ENCODE assay signal across 13 cellular contexts in the genomic region with DNA sequence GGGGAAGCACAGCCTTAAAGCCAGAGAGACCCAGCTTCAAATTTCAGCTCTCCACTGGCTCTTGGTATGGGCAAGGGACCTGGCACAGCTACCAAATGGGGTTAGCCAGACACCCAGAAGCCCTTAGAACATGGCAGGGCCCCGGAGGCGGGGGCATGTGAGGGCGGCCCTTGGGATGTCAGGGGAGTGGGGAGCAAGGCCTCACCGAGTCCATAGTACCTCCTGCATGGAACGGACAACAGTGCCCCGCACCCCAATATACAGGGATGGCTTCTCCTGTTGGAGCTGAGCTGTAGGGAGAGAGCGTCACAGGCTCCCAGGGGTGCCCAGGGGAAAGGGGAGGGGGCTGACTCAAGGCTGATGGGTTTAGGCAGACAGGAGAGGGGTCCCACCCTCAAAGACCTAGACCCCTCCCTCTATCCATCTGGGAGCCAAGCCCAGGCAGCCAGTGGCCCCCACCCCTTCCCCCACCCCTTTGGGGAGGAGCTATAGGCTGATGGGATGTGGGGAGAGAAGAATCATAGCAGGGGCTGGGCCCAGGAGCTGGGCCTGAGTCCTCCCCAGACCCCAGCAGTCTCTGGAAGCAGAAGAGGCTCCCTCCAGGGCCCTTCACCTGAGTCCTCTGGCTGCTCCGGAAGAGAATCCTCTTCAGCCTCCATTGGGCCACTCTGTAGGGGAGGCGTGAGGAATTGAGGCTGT. TPM values are rescaled to one million over a fixed set of nuclear protein-coding genes. Genes with fewer than 3 reads are reported as not detected.
DNase-seq lines count a peak whose midpoint lies in the region; ATAC-seq and TF ChIP-seq lines count a peak whose summit lies in the region.
"Had no signal": no experiment of that assay in that cellular context is flagged by ENCODE, and none has a peak within 500 bp of the region (broad histone marks: within the 10 kb centered on the region; RNA-seq: fewer than 3 reads in every experiment).

No MANE protein-coding gene starts in this region.

- H3K27ac Mint-ChIP-seq in WTC11: no peak overlapping the region
- H3K27ac Mint-ChIP-seq: T-cell had no signal

- H3K36me3 Mint-ChIP-seq in WTC11: no peaks in the 10 kb centered on the region
- H3K36me3 Mint-ChIP-seq: T-cell had no signal

- in situ Hi-C loops in transverse colon (cut with MboI; ENCODE audit: low pct_ligation_motif_present in 1 of 4, low pct_unique_long_range_greater_than_20kb in 1 of 4, low sequenced_read_pairs in 3 of 4): loop anchor here in 1 of 4 donors (25.0 kb wide), 1 partner anchor 137 kb away; no protein-coding TSS in a partner anchor
- in situ Hi-C loops in KBM-7 (cut with MboI; ENCODE audit: low pct_unique_long_range_greater_than_20kb, low sequenced_read_pairs): no loop called here
- in situ Hi-C loops in GM13976 (cut with MboI; ENCODE audit: low sequenced_read_pairs, unreplicated experiment): loop anchor here (10.0 kb wide), 1 partner anchor 135 kb away; no protein-coding TSS in a partner anchor

- H3K27ac ChIP-seq in transverse colon: no peak overlapping the region
- H3K27ac ChIP-seq: neutrophil had no signal

- TF ChIP-seq CTCF in WTC11 (IDR thresholded peaks at IDR 0.05) (no peak), transverse colon (IDR thresholded peaks at IDR 0.05) (no peak), GM13976 (IDR thresholded peaks at IDR 0.05; ENCODE audit: borderline replicate concordance, control extremely low read depth, extremely low read depth, insufficient read depth, missing control alignments) (no peak)

- no peaks in the 10 kb centered on the region for H3K4me1 ChIP-seq in transverse colon

- POLR2A ChIA-PET in WTC11 (lab: Charles Lee): interaction anchor here (0.7 kb wide), 1 partner anchor 165 kb away, joined by 3 read pairs; no protein-coding TSS in a partner anchor

- intact Hi-C loops in transverse colon (cut with DNase I; ENCODE audit: low total_unique reads): no loop called here

- CTCF ChIA-PET in WTC11 (lab: Charles Lee): interaction anchor here (0.9 to 4.9 kb wide), 7 partner anchors 10 to 165 kb away, joined by 4 to 48 read pairs (median 8); partner anchors contain the start of gene SPOCD1

- no peak for TF ChIP-seq EP300 in transverse colon (IDR thresholded peaks at IDR 0.05; ENCODE audit: low read depth)

- no peak overlapping the region for H3K4me3 Mint-ChIP-seq in WTC11
- H3K4me3 Mint-ChIP-seq: T-cell had no signal

- H3K9me3 ChIP-seq in transverse colon: no peaks in the 10 kb centered on the region
- H3K9me3 ChIP-seq: neutrophil had no signal

- no peak overlapping the region for H3K4me3 ChIP-seq in transverse colon
- H3K4me3 ChIP-seq: lung had no signal

- peaks cover 7% of the 10 kb centered on the region for H3K27me3 ChIP-seq in transverse colon

- 85% methylated on average over 9 of the region's 9 CpGs; no CpG with 5 or more reads in 1 of the 2 donors for WGBS in transverse colon (ENCODE audit: low coverage in 1 of 2), 2 donors

- no peaks in the 10 kb centered on the region for H3K9me3 Mint-ChIP-seq in WTC11
- H3K9me3 Mint-ChIP-seq: T-cell had no signal

- ATAC-seq in WTC11 (peak; percentile 55), left lobe of liver (no peak)
- ATAC-seq: T-cell had no signal

- peak; percentile 47 for DNase-seq in activated CD8-positive, alpha-beta memory T cell treated with anti-CD3 and anti-CD28 coated beads, Interleukin-2, amount 50 U/mL, for 48 hours
- no peak for DNase-seq in activated CD8-positive, alpha-beta memory T cell treated with anti-CD3 and anti-CD28 coated beads, Interleukin-2, amount 50 U/mL, for 4 hours
- DNase-seq in WTC11 (ENCODE audit: low spot score): no peak
- peak; percentile 42 for DNase-seq in left lobe of liver (ENCODE audit: low spot score)
- DNase-seq in transverse colon: peak; percentile 5
- DNase-seq in KBM-7: no peak
- DNase-seq in NCI-H1930 (lab: John Stamatoyannopoulos, UW): no peak
- no peak for DNase-seq in GM13976 (ENCODE audit: low spot score)
- DNase-seq: activated effector memory CD4-positive, alpha-beta T cell treated with Interleukin-2 at 50 U/mL for 16 hours; DMS153; T-cell had no signal

- no peak for TF ChIP-seq POLR2A in transverse colon (IDR thresholded peaks at IDR 0.05)

- H3K27me3 Mint-ChIP-seq in WTC11 (ENCODE audit: low read depth): no peaks in the 10 kb centered on the region

- no peaks in the 10 kb centered on the region for H3K36me3 ChIP-seq in transverse colon
- H3K36me3 ChIP-seq: neutrophil had no signal

- H3K4me1 Mint-ChIP-seq in WTC11: peaks cover 32% of the 10 kb centered on the region

TF ChIP-seq in WTC11, 78 proteins besides CTCF, POLR2A, EP300 and RAD21:
- TF ChIP-seq JAZF1 (CRISPR knock-in tag; IDR thresholded peaks at IDR 0.05): no peak
- TF ChIP-seq ZNF263 (CRISPR knock-in tag; IDR thresholded peaks at IDR 0.05; ENCODE audit: low read depth): peak; percentile 81; the same call in 1 of the 2 replicates

RNA-seq across cellular contexts. Expression of gene SPOCD1, which starts 16.5 kb away (rescaled TPM):
- 3.0 to 4.9 TPM (median 3.7 TPM) in 3 replicates for total RNA-seq in WTC11 (2021)
- total RNA-seq in left lobe of liver: 0.08 TPM
- total RNA-seq in transverse colon: under 1 TPM in 2 of 4 donors, not detected in 2; 0.48 to 0.80 TPM
- total RNA-seq: T-cell had no signal

RNA-seq across cellular contexts. Expression of gene ADGRB2, which starts 35.2 kb away (rescaled TPM):
- total RNA-seq in WTC11 (2021): 29.6 to 39.3 TPM (median 30.1 TPM) in 3 replicates
- total RNA-seq in left lobe of liver: not detected
- total RNA-seq in transverse colon: 1 to 10 TPM in 2 of 4 donors, under 1 TPM in 1, not detected in 1; 0.55 to 4.2 (median 1.1) TPM

Comparison
In these comparisons a context has a peak if more than half of its experiments do, and no peak if none do; other contexts are left out.
1. DNase-seq: peak in activated CD8-positive, alpha-beta memory T cell treated with anti-CD3 and anti-CD28 coated beads, Interleukin-2, amount 50 U/mL, for 48 hours (single experiment), left lobe of liver (single experiment) and transverse colon (single experiment); none in activated CD8-positive, alpha-beta memory T cell treated with anti-CD3 and anti-CD28 coated beads, Interleukin-2, amount 50 U/mL, for 4 hours (single experiment), WTC11 (single experiment), KBM-7 (single experiment), NCI-H1930 (0 of 2) and GM13976 (single experiment).